Comparison of ENCODE assay signal across 28 cellular contexts in the genomic region with DNA sequence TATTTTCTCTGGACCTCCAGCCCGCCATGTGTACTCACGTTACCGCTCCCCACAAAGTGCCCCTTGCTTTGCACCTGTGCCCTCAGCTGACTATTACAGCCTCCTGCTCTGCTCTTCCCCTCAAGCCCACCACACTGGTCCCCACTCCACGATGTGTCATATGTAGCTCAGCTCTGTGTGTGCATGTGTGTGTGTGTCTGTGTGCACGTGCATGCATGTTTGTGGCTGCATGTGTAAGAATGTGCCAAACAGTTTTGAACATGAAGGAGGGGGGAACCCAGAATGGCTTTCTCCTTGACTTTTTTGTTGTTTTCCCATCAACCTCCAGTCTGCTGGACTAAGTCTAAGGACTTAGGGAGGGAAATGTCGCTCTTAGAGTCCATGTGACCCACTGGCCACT.
"Had no signal": no experiment of that assay in that cellular context is flagged by ENCODE, and none has a peak within 500 bp of the region (broad histone marks: within the 10 kb centered on the region; RNA-seq: fewer than 3 reads in every experiment).

No MANE protein-coding gene starts in this region.

- H3K9me3 ChIP-seq: ascending aorta, breast epithelium, colonic mucosa, esophagus squamous epithelium had no signal

- DNase-seq: activated CD4-positive, alpha-beta memory T cell treated with anti-CD3 and anti-CD28 coated beads, Interleukin-2, amount 10 ng/mL, durations not matched to agents 7 days and 5 days; activated CD4-positive, alpha-beta T cell treated with anti-CD3 and anti-CD28 coated beads for 1 hour; activated CD4-positive, alpha-beta T cell treated with anti-CD3 and anti-CD28 coated beads for 4 hours; activated CD4-positive, alpha-beta T cell treated with anti-CD3 and anti-CD28 coated beads, Interleukin-2, amount 10 ng/mL, durations not matched to agents 7 days and 5 days; activated CD4-positive, alpha-beta T cell treated with anti-CD3 and anti-CD28 coated beads, Interleukin-2, amount 50 U/mL, for 4 hours; activated CD8-positive, alpha-beta memory T cell treated with anti-CD3 and anti-CD28 coated beads, Interleukin-2, amount 50 U/mL, for 48 hours; activated gamma-delta T cell; activated naive CD4-positive, alpha-beta T cell; activated naive CD4-positive, alpha-beta T cell treated with anti-CD3 and anti-CD28 coated beads, Interleukin-2, amount 10 ng/mL, durations not matched to agents 7 days and 5 days; activated naive CD8-positive, alpha-beta T cell treated with anti-CD3 and anti-CD28 coated beads, Interleukin-2, amount 10 ng/mL, durations not matched to agents 7 days and 5 days; activated T-cell treated with anti-CD3 and anti-CD28 coated beads for 4 hours; activated T-cell treated with anti-CD3 and anti-CD28 coated beads, Interleukin-2, amount 50 U/mL, for 24 hours; activated T-cell treated with anti-CD3 and anti-CD28 coated beads, Interleukin-2, amount 50 U/mL, for 72 hours; central memory CD4-positive, alpha-beta T cell; cerebellar nuclear complex; colonic mucosa; effector CD8-positive, alpha-beta T cell; esophagus squamous epithelium; T-helper 2 cell had no signal

- H3K27ac ChIP-seq: ascending aorta, breast epithelium, cardiac muscle cell, colonic mucosa, epithelial cell of prostate, esophagus squamous epithelium had no signal

- ATAC-seq: activated naive CD4-positive, alpha-beta T cell treated with anti-CD3 and anti-CD28 coated beads, Interleukin-2, amount 50 U/mL, for 72 hours; activated T-cell treated with anti-CD3 and anti-CD28 coated beads, Interleukin-2, amount 50 U/mL, for 72 hours; WTC11 had no signal

- H3K4me1 ChIP-seq: ascending aorta, breast epithelium, colonic mucosa had no signal

- H3K4me3 ChIP-seq: ascending aorta, breast epithelium, cardiac muscle cell, colonic mucosa, esophagus squamous epithelium had no signal

- FAIRE-seq: endometrium, endothelial cell of umbilical vein, frontal cortex had no signal

- H3K27me3 ChIP-seq: ascending aorta, colonic mucosa had no signal

- H3K36me3 ChIP-seq: ascending aorta, breast epithelium, cardiac muscle cell, colonic mucosa, esophagus squamous epithelium had no signal
